In the genomic region with DNA sequence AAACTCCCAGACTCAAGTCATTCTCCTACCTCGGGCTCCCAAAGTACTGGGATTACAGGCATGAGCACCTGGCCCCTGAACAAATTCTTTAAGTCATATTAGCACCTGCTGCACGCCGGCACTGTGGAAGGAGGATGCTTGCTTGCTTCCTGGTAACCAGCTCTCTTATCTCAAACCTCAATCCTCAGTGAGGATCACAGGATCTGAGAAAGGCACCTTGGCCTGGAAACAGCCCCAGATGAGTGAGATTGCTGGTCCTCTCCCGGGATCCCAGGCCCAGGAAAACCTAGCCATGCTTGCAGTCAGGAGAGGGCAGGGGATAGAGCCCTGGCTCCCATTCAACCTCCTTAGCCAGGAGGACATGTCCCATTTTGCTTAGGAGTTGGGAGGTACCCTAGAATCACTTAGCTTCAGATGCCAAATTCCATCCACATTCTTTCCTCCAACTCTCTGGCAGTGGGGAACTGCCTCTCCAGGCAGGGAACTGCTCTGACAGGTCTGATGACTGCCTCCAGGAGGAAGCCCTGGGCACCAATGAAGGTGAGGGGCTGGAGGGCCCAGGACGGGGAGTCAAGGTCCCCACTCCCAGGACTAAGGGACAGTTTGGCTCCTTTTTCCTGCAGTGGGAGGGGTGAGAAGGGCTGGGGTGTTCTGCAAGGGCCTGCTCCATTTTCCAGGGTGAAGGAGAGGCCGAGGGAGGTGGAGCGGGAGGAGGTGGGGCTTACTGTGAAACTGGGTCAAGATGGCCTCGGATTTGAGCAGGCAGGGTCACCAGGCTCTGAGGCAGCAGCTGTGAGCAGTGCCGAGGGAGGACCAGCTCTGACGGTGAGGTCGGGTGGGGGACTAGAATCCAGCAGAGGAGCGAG, we compare ENCODE assay signal across 10 cellular contexts. TPM values are rescaled to one million over a fixed set of nuclear protein-coding genes. Genes with fewer than 3 reads are reported as not detected.
A peak's percentile ranks its signal among the peaks of the same experiment; 100 is the strongest.
DNase-seq lines count a peak whose midpoint lies in the region; ATAC-seq and TF ChIP-seq lines count a peak whose summit lies in the region.
"Had no signal": no experiment of that assay in that cellular context is flagged by ENCODE, and none has a peak within 500 bp of the region (broad histone marks: within the 10 kb centered on the region; RNA-seq: fewer than 3 reads in every experiment).

No MANE protein-coding gene starts in this region.

- intact Hi-C loops in colonic mucosa (cut with DNase I): no loop called here
- intact Hi-C loops in gastrocnemius medialis (cut with DNase I; ENCODE audit: low total_unique reads): loop anchor here (10.0 kb wide), 1 partner anchor 247 kb away; a partner anchor contains a TSS

- no peaks in the 10 kb centered on the region for H3K9me3 Mint-ChIP-seq in stimulated activated naive B cell treated with anti-CD40 and anti-IgM and Interleukin-4, amounts not matched to agents 10 μg/mL and 1 μg/mL and 100 μg/mL, for 72 hours

- H3K36me3 Mint-ChIP-seq in stimulated activated naive B cell treated with anti-CD40 and anti-IgM and Interleukin-4, amounts not matched to agents 10 μg/mL and 1 μg/mL and 100 μg/mL, for 72 hours: peaks cover 26 to 43% of the 10 kb centered on the region in 2 donors

- peaks cover 17% of the 10 kb centered on the region for H3K36me3 ChIP-seq in H7 (replicated peaks; ENCODE audit: control insufficient read depth, insufficient read depth, low read length)
- peaks cover 8% of the 10 kb centered on the region for H3K36me3 ChIP-seq in colonic mucosa
- H3K36me3 ChIP-seq in gastrocnemius medialis: peaks cover 0 to 39% of the 10 kb centered on the region in 2 donors
- H3K36me3 ChIP-seq in effector memory CD4-positive, alpha-beta T cell (ENCODE audit: control insufficient read depth, insufficient read depth, low read length): peaks cover 39% of the 10 kb centered on the region

- H3K9ac ChIP-seq in colonic mucosa (ENCODE audit: low read depth in 2 of 2, low read length in 2 of 2): no peak overlapping the region

- H3K27me3 Mint-ChIP-seq in stimulated activated naive B cell treated with anti-CD40 and anti-IgM and Interleukin-4, amounts not matched to agents 10 μg/mL and 1 μg/mL and 100 μg/mL, for 72 hours: peaks cover 2 to 3% of the 10 kb centered on the region in 2 donors

- ATAC-seq in left lobe of liver (peak; percentile 2), gastrocnemius medialis (peak; percentile 54 to 74), HG03432 (IDR thresholded peaks at IDR 0.05; ENCODE audit: unreplicated experiment) (no peak)
- no peak for ATAC-seq in stimulated activated naive B cell treated with anti-CD40 and anti-IgM and Interleukin-4, amounts not matched to agents 10 μg/mL and 1 μg/mL and 100 μg/mL, for 72 hours (replicated peaks)

- H3K9me3 ChIP-seq in colonic mucosa (no peaks in the 10 kb centered on the region), gastrocnemius medialis (no peaks in the 10 kb centered on the region)
- H3K9me3 ChIP-seq in effector memory CD4-positive, alpha-beta T cell (ENCODE audit: control insufficient read depth, low read length): no peaks in the 10 kb centered on the region

- in situ Hi-C loops in gastrocnemius medialis (cut with MboI; ENCODE audit: low sequenced_read_pairs in 4 of 4): loop anchor here in 3 of 4 donors (25.0 kb wide), 1 partner anchor 245 kb away; a partner anchor contains a TSS

- DNase-seq in H7 (peak; percentile 49), colonic mucosa (no peak), left lobe of liver (ENCODE audit: low spot score) (no peak), gastrocnemius medialis (peak; percentile 30 to 48), NCI-H748 treated with DMSO at 0.1 percent for 48 hours (lab: John Stamatoyannopoulos, UW) (no peak)
- no peak for DNase-seq in stimulated activated naive B cell treated with anti-CD40 and anti-IgM and Interleukin-4, amounts not matched to agents 10 μg/mL and 1 μg/mL and 100 μg/mL, for 72 hours
- DNase-seq in effector memory CD4-positive, alpha-beta T cell: no peak
- DNase-seq: DMS79, kidney glomerular epithelial cell had no signal

- no peak for TF ChIP-seq CTCF in colonic mucosa (IDR thresholded peaks at IDR 0.05)
- TF ChIP-seq CTCF in gastrocnemius medialis (IDR thresholded peaks at IDR 0.05 in 4 of 5, conservative IDR thresholded peaks at IDR 0.05 in 1 of 5): no peak

- H3K4me1 ChIP-seq in colonic mucosa (no peaks in the 10 kb centered on the region), gastrocnemius medialis (peaks cover 5 to 14% of the 10 kb centered on the region in 2 donors)
- H3K4me1 ChIP-seq in effector memory CD4-positive, alpha-beta T cell (ENCODE audit: control insufficient read depth, insufficient read depth, low read length, poor library complexity, severe bottlenecking): peaks cover 6% of the 10 kb centered on the region

- H3K27ac ChIP-seq in colonic mucosa (peak overlapping the region; percentile 4), gastrocnemius medialis (peak overlapping the region; percentile 61 to 79 (median 72))
- no peak overlapping the region for H3K27ac ChIP-seq in effector memory CD4-positive, alpha-beta T cell (ENCODE audit: insufficient read depth, low read length, poor library complexity, severe bottlenecking)

- H3K4me3 ChIP-seq in H7 (ENCODE audit: insufficient read depth, low read depth, low read length) (no peak overlapping the region), colonic mucosa (no peak overlapping the region), gastrocnemius medialis (peak overlapping the region in 1 of 4 donors; percentile 9)
- H3K4me3 ChIP-seq in effector memory CD4-positive, alpha-beta T cell (ENCODE audit: insufficient read depth, low read depth, low read length, poor library complexity, severe bottlenecking): no peak overlapping the region

- peaks cover 0 to 5% of the 10 kb centered on the region in 2 donors for H3K4me1 Mint-ChIP-seq in stimulated activated naive B cell treated with anti-CD40 and anti-IgM and Interleukin-4, amounts not matched to agents 10 μg/mL and 1 μg/mL and 100 μg/mL, for 72 hours

- H3K27me3 ChIP-seq in H7 (ENCODE audit: control insufficient read depth, insufficient read depth, low read length) (no peaks in the 10 kb centered on the region), colonic mucosa (no peaks in the 10 kb centered on the region), gastrocnemius medialis (no peaks in the 10 kb centered on the region)
- no peaks in the 10 kb centered on the region for H3K27me3 ChIP-seq in effector memory CD4-positive, alpha-beta T cell (replicated peaks; ENCODE audit: control insufficient read depth, insufficient read depth, low read length, poor library complexity, severe bottlenecking)

- H3K4me3 Mint-ChIP-seq in stimulated activated naive B cell treated with anti-CD40 and anti-IgM and Interleukin-4, amounts not matched to agents 10 μg/mL and 1 μg/mL and 100 μg/mL, for 72 hours: no peak overlapping the region

- TF ChIP-seq POLR2A in gastrocnemius medialis (IDR thresholded peaks at IDR 0.05): no peak

- no peak overlapping the region for H3K27ac Mint-ChIP-seq in stimulated activated naive B cell treated with anti-CD40 and anti-IgM and Interleukin-4, amounts not matched to agents 10 μg/mL and 1 μg/mL and 100 μg/mL, for 72 hours

RNA-seq across cellular contexts. Expression of a gene that starts 9.5 kb away (rescaled TPM):
- total RNA-seq in H7 (2014; rRNA removed; shearing (Covaris generic)): under 0.01 TPM in 1 of 2 replicates, not detected in the other
- total RNA-seq in colonic mucosa (1 to 10 TPM; 1.6 to 3.1 TPM), left lobe of liver (not detected), gastrocnemius medialis (under 1 TPM in 2 of 4 donors, not detected in 2; 0.04 to 0.10 TPM)

RNA-seq across cellular contexts. Expression of a gene that starts 12.3 kb away (rescaled TPM):
- total RNA-seq in H7 (2014; rRNA removed; shearing (Covaris generic)): 50.3 and 55.1 TPM in 2 replicates
- 10 to 100 TPM; 30.3 to 57.0 TPM for total RNA-seq in colonic mucosa
- total RNA-seq in left lobe of liver: 34.6 TPM
- total RNA-seq in gastrocnemius medialis: 10 to 100 TPM; 28.2 to 53.5 (median 49.8) TPM

RNA-seq across cellular contexts. Expression of a gene that starts 28.2 kb away (rescaled TPM):
- total RNA-seq in H7 (2014; rRNA removed; shearing (Covaris generic)): 0.24 and 0.55 TPM in 2 replicates
- 1 to 10 TPM; 2.0 to 2.9 TPM for total RNA-seq in colonic mucosa
- total RNA-seq in left lobe of liver: 0.86 TPM
- total RNA-seq in gastrocnemius medialis: under 1 TPM; 0.19 to 0.76 (median 0.49) TPM

Comparison
In these comparisons a context has a peak if more than half of its experiments do, and no peak if none do; other contexts are left out.
1. DNase-seq: peak in H7 (single experiment) and gastrocnemius medialis (2 of 2); none in colonic mucosa (single experiment), left lobe of liver (single experiment), NCI-H748 treated with DMSO at 0.1 percent for 48 hours (single experiment), stimulated activated naive B cell treated with anti-CD40 and anti-IgM and Interleukin-4, amounts not matched to agents 10 μg/mL and 1 μg/mL and 100 μg/mL, for 72 hours (single experiment) and effector memory CD4-positive, alpha-beta T cell (0 of 3).
2. ATAC-seq: peak in left lobe of liver (single experiment) and gastrocnemius medialis (2 of 2); none in HG03432 (single experiment) and stimulated activated naive B cell treated with anti-CD40 and anti-IgM and Interleukin-4, amounts not matched to agents 10 μg/mL and 1 μg/mL and 100 μg/mL, for 72 hours (0 of 2).